ENCODE assay signal across 1 cellular context in the genomic region with DNA sequence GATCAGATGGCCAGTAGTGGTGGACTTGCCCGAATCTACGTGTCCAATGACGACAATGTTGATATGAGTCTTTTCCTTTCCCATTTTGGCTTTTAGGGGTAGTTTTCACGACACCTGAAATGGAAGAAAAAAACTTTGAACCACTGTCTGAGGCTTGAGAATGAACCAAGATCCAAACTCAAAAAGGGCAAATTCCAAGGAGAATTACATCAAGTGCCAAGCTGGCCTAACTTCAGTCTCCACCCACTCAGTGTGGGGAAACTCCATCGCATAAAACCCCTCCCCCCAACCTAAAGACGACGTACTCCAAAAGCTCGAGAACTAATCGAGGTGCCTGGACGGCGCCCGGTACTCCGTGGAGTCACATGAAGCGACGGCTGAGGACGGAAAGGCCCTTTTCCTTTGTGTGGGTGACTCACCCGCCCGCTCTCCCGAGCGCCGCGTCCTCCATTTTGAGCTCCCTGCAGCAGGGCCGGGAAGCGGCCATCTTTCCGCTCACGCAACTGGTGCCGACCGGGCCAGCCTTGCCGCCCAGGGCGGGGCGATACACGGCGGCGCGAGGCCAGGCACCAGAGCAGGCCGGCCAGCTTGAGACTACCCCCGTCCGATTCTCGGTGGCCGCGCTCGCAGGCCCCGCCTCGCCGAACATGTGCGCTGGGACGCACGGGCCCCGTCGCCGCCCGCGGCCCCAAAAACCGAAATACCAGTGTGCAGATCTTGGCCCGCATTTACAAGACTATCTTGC.
TF ChIP-seq lines count a peak whose summit lies in the region.

No MANE protein-coding gene starts in this region.

TF ChIP-seq in HepG2, 621 proteins besides CTCF, POLR2A, EP300 and RAD21 (continued from another document and continues in another):
- TF ChIP-seq, protein P1, sequence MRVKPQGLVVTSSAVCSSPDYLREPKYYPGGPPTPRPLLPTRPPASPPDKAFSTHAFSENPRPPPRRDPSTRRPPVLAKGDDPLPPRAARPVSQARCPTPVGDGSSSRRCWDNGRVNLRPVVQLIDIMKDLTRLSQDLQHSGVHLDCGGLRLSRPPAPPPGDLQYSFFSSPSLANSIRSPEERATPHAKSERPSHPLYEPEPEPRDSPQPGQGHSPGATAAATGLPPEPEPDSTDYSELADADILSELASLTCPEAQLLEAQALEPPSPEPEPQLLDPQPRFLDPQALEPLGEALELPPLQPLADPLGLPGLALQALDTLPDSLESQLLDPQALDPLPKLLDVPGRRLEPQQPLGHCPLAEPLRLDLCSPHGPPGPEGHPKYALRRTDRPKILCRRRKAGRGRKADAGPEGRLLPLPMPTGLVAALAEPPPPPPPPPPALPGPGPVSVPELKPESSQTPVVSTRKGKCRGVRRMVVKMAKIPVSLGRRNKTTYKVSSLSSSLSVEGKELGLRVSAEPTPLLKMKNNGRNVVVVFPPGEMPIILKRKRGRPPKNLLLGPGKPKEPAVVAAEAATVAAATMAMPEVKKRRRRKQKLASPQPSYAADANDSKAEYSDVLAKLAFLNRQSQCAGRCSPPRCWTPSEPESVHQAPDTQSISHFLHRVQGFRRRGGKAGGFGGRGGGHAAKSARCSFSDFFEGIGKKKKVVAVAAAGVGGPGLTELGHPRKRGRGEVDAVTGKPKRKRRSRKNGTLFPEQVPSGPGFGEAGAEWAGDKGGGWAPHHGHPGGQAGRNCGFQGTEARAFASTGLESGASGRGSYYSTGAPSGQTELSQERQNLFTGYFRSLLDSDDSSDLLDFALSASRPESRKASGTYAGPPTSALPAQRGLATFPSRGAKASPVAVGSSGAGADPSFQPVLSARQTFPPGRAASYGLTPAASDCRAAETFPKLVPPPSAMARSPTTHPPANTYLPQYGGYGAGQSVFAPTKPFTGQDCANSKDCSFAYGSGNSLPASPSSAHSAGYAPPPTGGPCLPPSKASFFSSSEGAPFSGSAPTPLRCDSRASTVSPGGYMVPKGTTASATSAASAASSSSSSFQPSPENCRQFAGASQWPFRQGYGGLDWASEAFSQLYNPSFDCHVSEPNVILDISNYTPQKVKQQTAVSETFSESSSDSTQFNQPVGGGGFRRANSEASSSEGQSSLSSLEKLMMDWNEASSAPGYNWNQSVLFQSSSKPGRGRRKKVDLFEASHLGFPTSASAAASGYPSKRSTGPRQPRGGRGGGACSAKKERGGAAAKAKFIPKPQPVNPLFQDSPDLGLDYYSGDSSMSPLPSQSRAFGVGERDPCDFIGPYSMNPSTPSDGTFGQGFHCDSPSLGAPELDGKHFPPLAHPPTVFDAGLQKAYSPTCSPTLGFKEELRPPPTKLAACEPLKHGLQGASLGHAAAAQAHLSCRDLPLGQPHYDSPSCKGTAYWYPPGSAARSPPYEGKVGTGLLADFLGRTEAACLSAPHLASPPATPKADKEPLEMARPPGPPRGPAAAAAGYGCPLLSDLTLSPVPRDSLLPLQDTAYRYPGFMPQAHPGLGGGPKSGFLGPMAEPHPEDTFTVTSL (CRISPR knock-in tag; IDR thresholded peaks at IDR 0.05; ENCODE audit: borderline replicate concordance): no peak; the same call in 1 of the 2 replicates
- no peak for TF ChIP-seq ZNF549 (CRISPR knock-in tag; IDR thresholded peaks at IDR 0.05)
- no peak for TF ChIP-seq ATAD3A (CRISPR knock-in tag; IDR thresholded peaks at IDR 0.05)
- TF ChIP-seq, protein P2, sequence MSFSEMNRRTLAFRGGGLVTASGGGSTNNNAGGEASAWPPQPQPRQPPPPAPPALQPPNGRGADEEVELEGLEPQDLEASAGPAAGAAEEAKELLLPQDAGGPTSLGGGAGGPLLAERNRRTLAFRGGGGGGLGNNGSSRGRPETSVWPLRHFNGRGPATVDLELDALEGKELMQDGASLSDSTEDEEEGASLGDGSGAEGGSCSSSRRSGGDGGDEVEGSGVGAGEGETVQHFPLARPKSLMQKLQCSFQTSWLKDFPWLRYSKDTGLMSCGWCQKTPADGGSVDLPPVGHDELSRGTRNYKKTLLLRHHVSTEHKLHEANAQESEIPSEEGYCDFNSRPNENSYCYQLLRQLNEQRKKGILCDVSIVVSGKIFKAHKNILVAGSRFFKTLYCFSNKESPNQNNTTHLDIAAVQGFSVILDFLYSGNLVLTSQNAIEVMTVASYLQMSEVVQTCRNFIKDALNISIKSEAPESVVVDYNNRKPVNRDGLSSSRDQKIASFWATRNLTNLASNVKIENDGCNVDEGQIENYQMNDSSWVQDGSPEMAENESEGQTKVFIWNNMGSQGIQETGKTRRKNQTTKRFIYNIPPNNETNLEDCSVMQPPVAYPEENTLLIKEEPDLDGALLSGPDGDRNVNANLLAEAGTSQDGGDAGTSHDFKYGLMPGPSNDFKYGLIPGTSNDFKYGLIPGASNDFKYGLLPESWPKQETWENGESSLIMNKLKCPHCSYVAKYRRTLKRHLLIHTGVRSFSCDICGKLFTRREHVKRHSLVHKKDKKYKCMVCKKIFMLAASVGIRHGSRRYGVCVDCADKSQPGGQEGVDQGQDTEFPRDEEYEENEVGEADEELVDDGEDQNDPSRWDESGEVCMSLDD (CRISPR knock-in tag; IDR thresholded peaks at IDR 0.05; ENCODE audit: borderline replicate concordance): no peak
- TF ChIP-seq ZNF564 (CRISPR knock-in tag; IDR thresholded peaks at IDR 0.05): no peak
- peak; percentile 29; the same call in 1 of the 2 replicates for TF ChIP-seq POLR2AphosphoS5 (IDR thresholded peaks at IDR 0.05; ENCODE audit: low read depth, low read length)
- TF ChIP-seq BHLHE40 (IDR thresholded peaks at IDR 0.05; ENCODE audit: low read length): no peak
- TF ChIP-seq, protein P3, sequence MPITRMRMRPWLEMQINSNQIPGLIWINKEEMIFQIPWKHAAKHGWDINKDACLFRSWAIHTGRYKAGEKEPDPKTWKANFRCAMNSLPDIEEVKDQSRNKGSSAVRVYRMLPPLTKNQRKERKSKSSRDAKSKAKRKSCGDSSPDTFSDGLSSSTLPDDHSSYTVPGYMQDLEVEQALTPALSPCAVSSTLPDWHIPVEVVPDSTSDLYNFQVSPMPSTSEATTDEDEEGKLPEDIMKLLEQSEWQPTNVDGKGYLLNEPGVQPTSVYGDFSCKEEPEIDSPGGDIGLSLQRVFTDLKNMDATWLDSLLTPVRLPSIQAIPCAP (CRISPR knock-in tag; IDR thresholded peaks at IDR 0.05; ENCODE audit: low read depth): peak; percentile 44; the same call in 1 of the 2 replicates
- TF ChIP-seq ZNF674 (CRISPR knock-in tag; IDR thresholded peaks at IDR 0.05; ENCODE audit: low read depth): no peak
- TF ChIP-seq, protein P4, sequence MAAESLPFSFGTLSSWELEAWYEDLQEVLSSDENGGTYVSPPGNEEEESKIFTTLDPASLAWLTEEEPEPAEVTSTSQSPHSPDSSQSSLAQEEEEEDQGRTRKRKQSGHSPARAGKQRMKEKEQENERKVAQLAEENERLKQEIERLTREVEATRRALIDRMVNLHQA (CRISPR knock-in tag; IDR thresholded peaks at IDR 0.05): no peak
- TF ChIP-seq KAT2B (IDR thresholded peaks at IDR 0.05; ENCODE audit: borderline replicate concordance, low read depth, low read length): no peak
- no peak for TF ChIP-seq JUND (CRISPR knock-in tag; IDR thresholded peaks at IDR 0.05)
- TF ChIP-seq ZNF879 (CRISPR knock-in tag; IDR thresholded peaks at IDR 0.05): no peak
- no peak for TF ChIP-seq HNRNPK (IDR thresholded peaks at IDR 0.05; ENCODE audit: low read depth, low read length, poor library complexity, severe bottlenecking)
- no peak; the same call in 1 of the 2 replicates for TF ChIP-seq ZC3H13 (CRISPR knock-in tag; IDR thresholded peaks at IDR 0.05)
- TF ChIP-seq, protein P5, sequence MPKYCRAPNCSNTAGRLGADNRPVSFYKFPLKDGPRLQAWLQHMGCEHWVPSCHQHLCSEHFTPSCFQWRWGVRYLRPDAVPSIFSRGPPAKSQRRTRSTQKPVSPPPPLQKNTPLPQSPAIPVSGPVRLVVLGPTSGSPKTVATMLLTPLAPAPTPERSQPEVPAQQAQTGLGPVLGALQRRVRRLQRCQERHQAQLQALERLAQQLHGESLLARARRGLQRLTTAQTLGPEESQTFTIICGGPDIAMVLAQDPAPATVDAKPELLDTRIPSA (CRISPR knock-in tag; IDR thresholded peaks at IDR 0.05; ENCODE audit: borderline replicate concordance): no peak
- TF ChIP-seq, protein P6, sequence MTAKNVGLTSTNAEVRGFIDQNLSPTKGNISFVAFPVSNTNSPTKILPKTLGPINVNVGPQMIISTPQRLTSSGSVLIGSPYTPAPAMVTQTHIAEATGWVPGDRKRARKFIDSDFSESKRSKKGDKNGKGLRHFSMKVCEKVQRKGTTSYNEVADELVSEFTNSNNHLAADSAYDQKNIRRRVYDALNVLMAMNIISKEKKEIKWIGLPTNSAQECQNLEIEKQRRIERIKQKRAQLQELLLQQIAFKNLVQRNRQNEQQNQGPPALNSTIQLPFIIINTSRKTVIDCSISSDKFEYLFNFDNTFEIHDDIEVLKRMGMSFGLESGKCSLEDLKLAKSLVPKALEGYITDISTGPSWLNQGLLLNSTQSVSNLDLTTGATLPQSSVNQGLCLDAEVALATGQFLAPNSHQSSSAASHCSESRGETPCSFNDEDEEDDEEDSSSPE (CRISPR knock-in tag; IDR thresholded peaks at IDR 0.05): no peak; the same call in 1 of the 2 replicates
- TF ChIP-seq ZSCAN21 (CRISPR knock-in tag; IDR thresholded peaks at IDR 0.05; ENCODE audit: borderline replicate concordance): no peak; the same call in 1 of the 2 replicates
- TF ChIP-seq, protein P7, sequence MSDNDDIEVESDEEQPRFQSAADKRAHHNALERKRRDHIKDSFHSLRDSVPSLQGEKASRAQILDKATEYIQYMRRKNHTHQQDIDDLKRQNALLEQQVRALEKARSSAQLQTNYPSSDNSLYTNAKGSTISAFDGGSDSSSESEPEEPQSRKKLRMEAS (IDR thresholded peaks at IDR 0.05): no peak
- no peak for TF ChIP-seq CENPT (CRISPR knock-in tag; IDR thresholded peaks at IDR 0.05; ENCODE audit: low read depth)
- no peak for TF ChIP-seq ZNF343 (CRISPR knock-in tag; IDR thresholded peaks at IDR 0.05)
- TF ChIP-seq, protein P8, sequence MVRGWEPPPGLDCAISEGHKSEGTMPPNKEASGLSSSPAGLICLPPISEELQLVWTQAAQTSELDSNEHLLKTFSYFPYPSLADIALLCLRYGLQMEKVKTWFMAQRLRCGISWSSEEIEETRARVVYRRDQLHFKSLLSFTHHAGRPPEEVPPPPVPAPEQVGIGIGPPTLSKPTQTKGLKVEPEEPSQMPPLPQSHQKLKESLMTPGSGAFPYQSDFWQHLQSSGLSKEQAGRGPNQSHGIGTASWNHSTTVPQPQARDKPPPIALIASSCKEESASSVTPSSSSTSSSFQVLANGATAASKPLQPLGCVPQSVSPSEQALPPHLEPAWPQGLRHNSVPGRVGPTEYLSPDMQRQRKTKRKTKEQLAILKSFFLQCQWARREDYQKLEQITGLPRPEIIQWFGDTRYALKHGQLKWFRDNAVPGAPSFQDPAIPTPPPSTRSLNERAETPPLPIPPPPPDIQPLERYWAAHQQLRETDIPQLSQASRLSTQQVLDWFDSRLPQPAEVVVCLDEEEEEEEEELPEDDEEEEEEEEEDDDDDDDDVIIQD (CRISPR knock-in tag; IDR thresholded peaks at IDR 0.05; ENCODE audit: low read depth): no peak
- TF ChIP-seq JUN (CRISPR knock-in tag; IDR thresholded peaks at IDR 0.05): no peak; the same call in 1 of the 2 replicates
- TF ChIP-seq ZMYM2 (CRISPR knock-in tag; IDR thresholded peaks at IDR 0.05): no peak
- TF ChIP-seq, protein P9, sequence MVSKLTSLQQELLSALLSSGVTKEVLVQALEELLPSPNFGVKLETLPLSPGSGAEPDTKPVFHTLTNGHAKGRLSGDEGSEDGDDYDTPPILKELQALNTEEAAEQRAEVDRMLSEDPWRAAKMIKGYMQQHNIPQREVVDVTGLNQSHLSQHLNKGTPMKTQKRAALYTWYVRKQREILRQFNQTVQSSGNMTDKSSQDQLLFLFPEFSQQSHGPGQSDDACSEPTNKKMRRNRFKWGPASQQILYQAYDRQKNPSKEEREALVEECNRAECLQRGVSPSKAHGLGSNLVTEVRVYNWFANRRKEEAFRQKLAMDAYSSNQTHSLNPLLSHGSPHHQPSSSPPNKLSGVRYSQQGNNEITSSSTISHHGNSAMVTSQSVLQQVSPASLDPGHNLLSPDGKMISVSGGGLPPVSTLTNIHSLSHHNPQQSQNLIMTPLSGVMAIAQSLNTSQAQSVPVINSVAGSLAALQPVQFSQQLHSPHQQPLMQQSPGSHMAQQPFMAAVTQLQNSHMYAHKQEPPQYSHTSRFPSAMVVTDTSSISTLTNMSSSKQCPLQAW (CRISPR knock-in tag; IDR thresholded peaks at IDR 0.05): no peak
- TF ChIP-seq TEAD3 (CRISPR knock-in tag; optimal IDR thresholded peaks at IDR 0.05; ENCODE audit: borderline replicate concordance): no peak
- no peak for TF ChIP-seq ZNF768 (CRISPR knock-in tag; IDR thresholded peaks at IDR 0.05)
- TF ChIP-seq GPN1 (CRISPR knock-in tag; IDR thresholded peaks at IDR 0.05; ENCODE audit: borderline replicate concordance): no peak
- TF ChIP-seq, protein P10, sequence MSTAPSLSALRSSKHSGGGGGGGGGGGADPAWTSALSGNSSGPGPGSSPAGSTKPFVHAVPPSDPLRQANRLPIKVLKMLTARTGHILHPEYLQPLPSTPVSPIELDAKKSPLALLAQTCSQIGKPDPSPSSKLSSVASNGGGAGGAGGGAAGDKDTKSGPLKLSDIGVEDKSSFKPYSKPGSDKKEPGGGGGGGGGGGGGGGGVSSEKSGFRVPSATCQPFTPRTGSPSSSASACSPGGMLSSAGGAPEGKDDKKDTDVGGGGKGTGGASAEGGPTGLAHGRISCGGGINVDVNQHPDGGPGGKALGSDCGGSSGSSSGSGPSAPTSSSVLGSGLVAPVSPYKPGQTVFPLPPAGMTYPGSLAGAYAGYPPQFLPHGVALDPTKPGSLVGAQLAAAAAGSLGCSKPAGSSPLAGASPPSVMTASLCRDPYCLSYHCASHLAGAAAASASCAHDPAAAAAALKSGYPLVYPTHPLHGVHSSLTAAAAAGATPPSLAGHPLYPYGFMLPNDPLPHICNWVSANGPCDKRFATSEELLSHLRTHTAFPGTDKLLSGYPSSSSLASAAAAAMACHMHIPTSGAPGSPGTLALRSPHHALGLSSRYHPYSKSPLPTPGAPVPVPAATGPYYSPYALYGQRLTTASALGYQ (CRISPR knock-in tag; IDR thresholded peaks at IDR 0.05): no peak
- no peak for TF ChIP-seq ZBTB20 (CRISPR knock-in tag; IDR thresholded peaks at IDR 0.05; ENCODE audit: borderline replicate concordance, low read depth)
- no peak for TF ChIP-seq SOX6 (IDR thresholded peaks at IDR 0.05)
- no peak for TF ChIP-seq SOX6 (CRISPR knock-in tag; IDR thresholded peaks at IDR 0.05)
- TF ChIP-seq NFE2L2 (IDR thresholded peaks at IDR 0.05; ENCODE audit: low read length): no peak
- TF ChIP-seq MYNN (CRISPR knock-in tag; IDR thresholded peaks at IDR 0.05; ENCODE audit: low read depth): no peak
- TF ChIP-seq HOXA7 (CRISPR knock-in tag; IDR thresholded peaks at IDR 0.05): no peak
- TF ChIP-seq RFXAP (CRISPR knock-in tag; IDR thresholded peaks at IDR 0.05; ENCODE audit: borderline replicate concordance): no peak
- TF ChIP-seq MAFG (CRISPR knock-in tag; IDR thresholded peaks at IDR 0.05): no peak
- TF ChIP-seq, protein P11, sequence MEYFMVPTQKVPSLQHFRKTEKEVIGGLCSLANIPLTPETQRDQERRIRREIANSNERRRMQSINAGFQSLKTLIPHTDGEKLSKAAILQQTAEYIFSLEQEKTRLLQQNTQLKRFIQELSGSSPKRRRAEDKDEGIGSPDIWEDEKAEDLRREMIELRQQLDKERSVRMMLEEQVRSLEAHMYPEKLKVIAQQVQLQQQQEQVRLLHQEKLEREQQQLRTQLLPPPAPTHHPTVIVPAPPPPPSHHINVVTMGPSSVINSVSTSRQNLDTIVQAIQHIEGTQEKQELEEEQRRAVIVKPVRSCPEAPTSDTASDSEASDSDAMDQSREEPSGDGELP (IDR thresholded peaks at IDR 0.05; ENCODE audit: borderline replicate concordance, low read depth): no peak
- TF ChIP-seq ZNF550 (CRISPR knock-in tag; IDR thresholded peaks at IDR 0.05; ENCODE audit: borderline replicate concordance): no peak
- no peak for TF ChIP-seq ZNF543 (CRISPR knock-in tag; IDR thresholded peaks at IDR 0.05)
